26 cellular contexts compared by ENCODE assay signal in the genomic region with DNA sequence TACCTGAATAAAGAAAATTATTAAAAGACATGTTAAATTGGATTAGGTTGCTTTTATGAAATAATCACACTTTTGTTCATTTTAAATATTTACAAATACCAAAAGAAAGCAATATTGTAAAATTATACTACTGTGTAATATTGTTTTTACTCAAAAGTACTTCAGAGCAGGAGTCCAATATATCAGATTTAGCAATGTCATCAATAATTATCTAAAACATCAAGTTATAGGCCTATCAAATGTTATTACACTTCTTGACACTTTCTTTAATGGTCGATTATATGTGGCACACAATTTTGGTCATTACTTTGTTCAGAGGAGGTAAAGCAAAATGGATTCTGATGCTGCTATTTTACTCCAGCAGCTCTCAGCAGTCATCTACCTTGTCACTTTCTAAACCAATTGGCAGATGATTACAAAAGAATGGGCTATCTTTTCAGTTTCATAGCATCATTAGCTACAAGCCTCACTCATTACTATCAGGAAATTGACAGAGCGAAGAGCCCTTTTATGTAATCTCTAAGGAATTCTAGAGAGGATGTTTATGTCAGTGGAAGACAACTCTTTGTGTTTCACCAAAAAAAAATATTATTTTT.
"Had no signal": no experiment of that assay in that cellular context is flagged by ENCODE, and none has a peak within 500 bp of the region (broad histone marks: within the 10 kb centered on the region; RNA-seq: fewer than 3 reads in every experiment).

No MANE protein-coding gene starts in this region.

- H3K36me3 ChIP-seq: ascending aorta had no signal

- H3K9me3 ChIP-seq: ascending aorta had no signal

- H3K4me3 ChIP-seq: ascending aorta, SK-N-MC had no signal

- H3K4me1 ChIP-seq: ascending aorta had no signal

- ATAC-seq: activated CD8-positive, alpha-beta memory T cell treated with anti-CD3 and anti-CD28 coated beads, Interleukin-2, amount 10 ng/mL, durations not matched to agents 7 days and 5 days; activated naive CD4-positive, alpha-beta T cell treated with anti-CD3 and anti-CD28 coated beads, Interleukin-2, amount 50 U/mL, for 72 hours; activated naive CD8-positive, alpha-beta T cell treated with anti-CD3 and anti-CD28 coated beads, Interleukin-2, amount 50 U/mL, for 24 hours; T-cell had no signal

- H3K27me3 ChIP-seq: ascending aorta had no signal

- DNase-seq: activated B cell treated with CpG ODN at 0.5 μM for 24 hours; activated CD4-positive, alpha-beta T cell treated with anti-CD3 and anti-CD28 coated beads for 1 hour; activated CD4-positive, alpha-beta T cell treated with anti-CD3 and anti-CD28 coated beads, Interleukin-2, amount 10 ng/mL, durations not matched to agents 24 days and 14 days; activated CD4-positive, alpha-beta T cell treated with anti-CD3 and anti-CD28 coated beads, Interleukin-2, amount 50 U/mL, for 48 hours; activated CD8-positive, alpha-beta memory T cell treated with anti-CD3 and anti-CD28 coated beads, Interleukin-2, amount 10 ng/mL, durations not matched to agents 7 days and 5 days; activated effector memory CD4-positive, alpha-beta T cell treated with anti-CD3 and anti-CD28 coated beads, Interleukin-2, amount 50 U/mL, for 16 hours; activated naive CD4-positive, alpha-beta T cell treated with Interleukin-2 at 50 U/mL for 16 hours; activated naive CD8-positive, alpha-beta T cell treated with anti-CD3 and anti-CD28 coated beads, Interleukin-2, amount 50 U/mL, for 24 hours; activated T-cell treated with anti-CD3 and anti-CD28 coated beads, Interleukin-2, amount 50 U/mL, for 24 hours; amniotic stem cell; Karpas-422; MM.1S; NCI-H1105; NCI-H146; NCI-H187 treated with DMSO at 0.1 percent for 48 hours; NCI-H2081 treated with DMSO at 0.1 percent for 48 hours; NCI-H226; NCI-H526 treated with DMSO at 0.1 percent for 48 hours; NCI-H82; T-cell; T-helper 2 cell; T1000 had no signal

- H3K27ac ChIP-seq: ascending aorta, SK-N-MC had no signal

- FAIRE-seq: TTC549 had no signal
